Comparison of ENCODE assay signal across 1 cellular context in genomic region chr11:112795896-112796686, GRCh38.
TF ChIP-seq lines count a peak whose summit lies in the region.

No MANE protein-coding gene starts in this region.

TF ChIP-seq in SK-N-SH treated with all-trans-retinoic acid at 6 μM for 48 hours, 23 proteins besides CTCF, POLR2A, EP300 and RAD21 (continued from another document):
- TF ChIP-seq POU6F1 (CRISPR knock-in tag; IDR thresholded peaks at IDR 0.05; ENCODE audit: borderline replicate concordance, low read depth) (no peak), SNAI2 (CRISPR knock-in tag; IDR thresholded peaks at IDR 0.05) (no peak), ZFP3 (CRISPR knock-in tag; IDR thresholded peaks at IDR 0.05) (no peak), TSHZ2 (CRISPR knock-in tag; IDR thresholded peaks at IDR 0.05) (no peak), ZNF565 (CRISPR knock-in tag; conservative IDR thresholded peaks at IDR 0.05; ENCODE audit: low read depth) (no peak)
